ENCODE assay signal across 8 cellular contexts in genomic region chr10:98041352-98042043, GRCh38. TPM values are rescaled to one million over a fixed set of nuclear protein-coding genes. Genes with fewer than 3 reads are reported as not detected.
DNase-seq lines count a peak whose midpoint lies in the region; ATAC-seq lines count a peak whose summit lies in the region.

No MANE protein-coding gene starts in this region.

- H3K27me3 Mint-ChIP-seq in T-helper 2 cell treated with Interferon-gamma antibody and Interleukin-4, amounts not matched to agents 5 μg/mL and 100 μg/mL, for 36 hours (ENCODE audit: low read depth) = peaks cover 62% of the 10 kb centered on the region

- H3K4me3 Mint-ChIP-seq in T-helper 2 cell treated with Interferon-gamma antibody and Interleukin-4, amounts not matched to agents 5 μg/mL and 100 μg/mL, for 36 hours = no peak overlapping the region

- DNase-seq in SIG-M5 treated with dmso at 0.1 percent for 504 hours (lab: John Stamatoyannopoulos, UW; ENCODE audit: unreplicated experiment) = peak; percentile 34
- no peak for DNase-seq in SIG-M5 (lab: John Stamatoyannopoulos, UW)
- DNase-seq in Kasumi-1 (lab: John Stamatoyannopoulos, UW) = peak; percentile 36 to 59
- peak; percentile 18 for DNase-seq in T-helper 2 cell treated with Interferon-gamma antibody and Interleukin-4, amounts not matched to agents 5 μg/mL and 100 μg/mL, for 36 hours (ENCODE audit: low spot score)
- peak; percentile 73 for DNase-seq in cerebellum (ENCODE audit: low spot score)
- DNase-seq in left lobe of liver (ENCODE audit: low spot score) = peak; percentile 72
- peak; percentile 69 for DNase-seq in stimulated activated CD8-positive, alpha-beta memory T cell treated with anti-CD3 and anti-CD28 coated beads, Interleukin-4, amount 100 ng/mL, for 48 hours

- H3K27ac Mint-ChIP-seq in T-helper 2 cell treated with Interferon-gamma antibody and Interleukin-4, amounts not matched to agents 5 μg/mL and 100 μg/mL, for 36 hours = no peak overlapping the region

- no peaks in the 10 kb centered on the region for H3K36me3 Mint-ChIP-seq in T-helper 2 cell treated with Interferon-gamma antibody and Interleukin-4, amounts not matched to agents 5 μg/mL and 100 μg/mL, for 36 hours (ENCODE audit: low read depth)

- H3K9me3 Mint-ChIP-seq in T-helper 2 cell treated with Interferon-gamma antibody and Interleukin-4, amounts not matched to agents 5 μg/mL and 100 μg/mL, for 36 hours = no peaks in the 10 kb centered on the region

- no peaks in the 10 kb centered on the region for H3K4me1 Mint-ChIP-seq in T-helper 2 cell treated with Interferon-gamma antibody and Interleukin-4, amounts not matched to agents 5 μg/mL and 100 μg/mL, for 36 hours (ENCODE audit: low read depth)

- ATAC-seq in left lobe of liver (peak; percentile 86), HG02642 (IDR thresholded peaks at IDR 0.05; ENCODE audit: poor library complexity, unreplicated experiment) (no peak)

RNA-seq across cellular contexts. Expression of gene CRTAC1, which starts 11.1 kb away (rescaled TPM):
- total RNA-seq in cerebellum = 15.5 TPM
- total RNA-seq in left lobe of liver = 0.28 TPM

Comparison
In these comparisons a context has a peak if more than half of its experiments do, and no peak if none do; other contexts are left out.
1. RNA of gene CRTAC1, which starts 11.1 kb away (total RNA-seq): 15.5 TPM in cerebellum (single experiment); 0.28 TPM in left lobe of liver (single experiment); every median in the first group is over 10 times any median in the second.